Comparison of ENCODE assay signal across 17 cellular contexts in genomic region chr16:10551881-10552280, GRCh38. TPM values are rescaled to one million over a fixed set of nuclear protein-coding genes. Genes with fewer than 3 reads are reported as not detected.
DNase-seq lines count a peak whose midpoint lies in the region; TF ChIP-seq lines count a peak whose summit lies in the region.
"Had no signal": no experiment of that assay in that cellular context is flagged by ENCODE, and none has a peak within 500 bp of the region (broad histone marks: within the 10 kb centered on the region; RNA-seq: fewer than 3 reads in every experiment).

No MANE protein-coding gene starts in this region.

- H2AFZ ChIP-seq in neural progenitor cell (replicated peaks): no peak overlapping the region
- H2AFZ ChIP-seq: GM23248 had no signal

- H3K9ac ChIP-seq in neural progenitor cell: no peak overlapping the region
- H3K9ac ChIP-seq: GM23248 had no signal

- DNase-seq in left ventricle myocardium inferior: no peak
- DNase-seq in cardiac septum (ENCODE audit: low spot score): no peak
- DNase-seq in epidermal melanocyte (ENCODE audit: insufficient read length, low spot score): peak; percentile 62
- no peak for DNase-seq in neural progenitor cell (ENCODE audit: low spot score)
- DNase-seq in NCI-H2029 (lab: John Stamatoyannopoulos, UW): no peak
- no peak for DNase-seq in prostate gland (ENCODE audit: low spot score)
- DNase-seq in cortex of kidney (lab: John Stamatoyannopoulos, UW): no peak
- DNase-seq: BE2C; C1 segment of cervical spinal cord; Caco-2; CD4-positive, CD25-positive, alpha-beta regulatory T cell; CD8-positive, alpha-beta memory T cell had no signal

- H3K27me3 ChIP-seq in left ventricle myocardium inferior (ENCODE audit: low read depth) (no peaks in the 10 kb centered on the region), neural progenitor cell (no peaks in the 10 kb centered on the region), prostate gland (replicated peaks; ENCODE audit: insufficient read depth) (no peaks in the 10 kb centered on the region)
- H3K27me3 ChIP-seq: BE2C had no signal

- H3K4me1 ChIP-seq in left ventricle myocardium inferior (peaks cover 63% of the 10 kb centered on the region), neural progenitor cell (peaks cover 6% of the 10 kb centered on the region), prostate gland (replicated peaks) (no peaks in the 10 kb centered on the region)
- H3K4me1 ChIP-seq: A549, BE2C, Caco-2, HAP-1 had no signal

- no peak overlapping the region for H3K4me3 Mint-ChIP-seq in neural progenitor cell

- H3K9me3 Mint-ChIP-seq in neural progenitor cell: peaks cover 18% of the 10 kb centered on the region

- H3K27ac ChIP-seq in left ventricle myocardium inferior (replicated peaks) (peak overlapping the region; percentile 9), neural progenitor cell (no peak overlapping the region), prostate gland (no peak overlapping the region)
- H3K27ac ChIP-seq: 22Rv1, A549, GM23248, HL-60 had no signal

- WGBS in prostate gland: 83% methylated on average over 2 of the region's 2 CpGs

- H3K27me3 Mint-ChIP-seq in neural progenitor cell (ENCODE audit: insufficient read depth, low read depth): no peaks in the 10 kb centered on the region

- TF ChIP-seq CTCF in left ventricle myocardium inferior (IDR thresholded peaks at IDR 0.05; ENCODE audit: borderline replicate concordance) (no peak), neural progenitor cell (IDR thresholded peaks at IDR 0.05) (no peak), prostate gland (IDR thresholded peaks at IDR 0.05) (no peak)

- intact Hi-C loops in left ventricle myocardium inferior (cut with micrococcal nuclease) (no loop called here), cardiac septum (cut with DNase I) (no loop called here), prostate gland (cut with DNase I) (no loop called here)

- no peak overlapping the region for H3K4me2 ChIP-seq in neural progenitor cell

- no peak for TF ChIP-seq POLR2A in prostate gland (IDR thresholded peaks at IDR 0.05)

- H3K79me2 ChIP-seq in neural progenitor cell (ENCODE audit: low read depth): no peaks in the 10 kb centered on the region

- no peaks in the 10 kb centered on the region for H3F3A ChIP-seq in neural progenitor cell (ENCODE audit: low read depth)

- H3K9me3 ChIP-seq in left ventricle myocardium inferior (replicated peaks) (peaks cover 16% of the 10 kb centered on the region), neural progenitor cell (ENCODE audit: low read depth) (no peaks in the 10 kb centered on the region), prostate gland (no peaks in the 10 kb centered on the region)
- H3K9me3 ChIP-seq: BE2C, HAP-1 had no signal

- H3K4me3 ChIP-seq in left ventricle myocardium inferior (no peak overlapping the region), neural progenitor cell (no peak overlapping the region), prostate gland (no peak overlapping the region)
- H3K4me3 ChIP-seq: A549, GM23248, HAP-1 had no signal

- peaks cover 23% of the 10 kb centered on the region for H3K36me3 ChIP-seq in left ventricle myocardium inferior
- no peaks in the 10 kb centered on the region for H3K36me3 ChIP-seq in neural progenitor cell
- H3K36me3 ChIP-seq in prostate gland: peaks cover 0 to 5% of the 10 kb centered on the region in 2 donors
- H3K36me3 ChIP-seq: BE2C had no signal

- peaks cover 3% of the 10 kb centered on the region for H3K4me1 Mint-ChIP-seq in neural progenitor cell

- H3K27ac Mint-ChIP-seq in neural progenitor cell: peak overlapping the region; percentile 18
- H3K27ac Mint-ChIP-seq: CD8-positive, alpha-beta memory T cell had no signal

- H3K36me3 Mint-ChIP-seq in neural progenitor cell: peaks cover 14% of the 10 kb centered on the region
- H3K36me3 Mint-ChIP-seq: CD4-positive, CD25-positive, alpha-beta regulatory T cell; CD8-positive, alpha-beta memory T cell had no signal

- no peaks in the 10 kb centered on the region for H4K20me1 ChIP-seq in neural progenitor cell (ENCODE audit: low read depth)

RNA-seq across cellular contexts. Expression of gene EMP2, which starts 28.5 kb away (rescaled TPM):
- total RNA-seq in left ventricle myocardium inferior: 60.5 TPM
- total RNA-seq in cardiac septum: 51.1 TPM
- 15.8 and 16.4 TPM in 2 replicates for total RNA-seq in neural progenitor cell (ENCODE audit: low replicate concordance)
- 10 to 100 TPM; 40.8 to 87.2 TPM for total RNA-seq in prostate gland
- total RNA-seq: CD4-positive, CD25-positive, alpha-beta regulatory T cell; CD8-positive, alpha-beta memory T cell had no signal
